8 cellular contexts compared by ENCODE assay signal in the genomic region with DNA sequence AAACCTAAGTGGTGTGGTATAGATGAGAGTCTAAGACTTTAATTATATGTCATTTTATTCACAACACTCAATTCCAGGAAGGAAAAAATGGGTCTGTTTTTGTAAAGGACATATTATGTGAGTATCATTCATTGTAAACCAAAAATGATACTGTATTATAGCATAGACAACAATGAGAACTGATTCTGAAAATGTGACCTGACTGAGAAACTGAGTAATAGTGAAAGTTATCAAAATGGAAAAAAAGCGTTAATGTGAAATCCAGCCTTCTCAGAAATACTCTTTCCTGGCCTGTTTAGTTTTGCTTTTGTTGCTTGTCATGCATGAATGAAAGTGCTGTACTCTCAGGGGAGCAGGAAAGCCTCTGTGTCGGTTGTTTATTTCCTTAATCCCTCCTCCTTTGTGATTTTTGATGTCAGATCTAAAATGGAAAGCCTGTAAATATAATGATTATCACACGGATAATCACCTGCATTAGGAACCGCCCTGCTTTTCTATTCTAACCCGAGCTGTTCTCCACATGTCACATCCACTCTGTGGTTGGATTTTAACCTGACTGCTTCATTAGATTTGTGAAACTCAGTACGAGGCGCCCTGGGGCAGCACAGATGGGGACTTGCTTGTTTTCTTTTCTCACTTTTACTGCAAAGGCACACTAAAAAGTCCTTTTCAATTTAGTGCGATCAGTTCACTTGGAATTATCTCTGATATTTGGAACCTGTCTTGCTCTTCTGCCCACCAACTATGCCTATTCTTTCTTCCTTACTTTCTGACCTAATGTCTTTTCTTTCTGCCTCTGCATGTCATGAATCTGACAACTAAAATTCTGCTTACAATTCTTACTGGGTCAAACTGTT.
DNase-seq lines count a peak whose midpoint lies in the region; ATAC-seq and TF ChIP-seq lines count a peak whose summit lies in the region.

No MANE protein-coding gene starts in this region.

- H3K9me3 ChIP-seq in BLaER1 treated with 17β-estradiol and CSF1 and Interleukin-3, amounts not matched to agents 10 nM and 100 nM (replicated peaks in 1 of 11): peaks cover 0 to 17% (median 9%) of the 10 kb centered on the region in 11 experiments; a peak in 20 of 22 replicates
- H3K9me3 ChIP-seq in Peyer's patch: no peaks in the 10 kb centered on the region

- H3K4me3 ChIP-seq in BLaER1 treated with 17β-estradiol and CSF1 and Interleukin-3, amounts not matched to agents 10 nM and 100 nM: peak overlapping the region in 9 of 10 experiments; percentile 35 to 57 (median 47); a peak in 17 of 20 replicates
- H3K4me3 ChIP-seq in Peyer's patch (peak overlapping the region in 3 of 4 donors; percentile 1 to 13 (median 11)), astrocyte of the spinal cord (ENCODE audit: low read depth, low read length) (no peak overlapping the region)

- TF ChIP-seq POLR2A in GM19099 (IDR thresholded peaks at IDR 0.05; ENCODE audit: extremely low read depth, insufficient read length, low read depth) (peak; percentile 1), Peyer's patch (IDR thresholded peaks at IDR 0.05) (no peak)

- ATAC-seq in HG03196 (IDR thresholded peaks at IDR 0.05; ENCODE audit: unreplicated experiment) (peak; percentile 57), memory B cell (ENCODE audit: low read depth) (peak; percentile 52)

- H3K4me3 Mint-ChIP-seq in memory B cell: peak overlapping the region; percentile 19
- H3K4me3 Mint-ChIP-seq in stimulated activated naive CD8-positive, alpha-beta T cell treated with anti-CD3 and anti-CD28 coated beads, Interleukin-15, Interleukin-2, amounts not matched to agents 100 ng/mL and 50 ng/mL, for 24 hours: peak overlapping the region; percentile 85

- no peaks in the 10 kb centered on the region for H3K27me3 Mint-ChIP-seq in memory B cell
- H3K27me3 Mint-ChIP-seq in stimulated activated naive CD8-positive, alpha-beta T cell treated with anti-CD3 and anti-CD28 coated beads, Interleukin-15, Interleukin-2, amounts not matched to agents 100 ng/mL and 50 ng/mL, for 24 hours: no peaks in the 10 kb centered on the region

- H3K27me3 ChIP-seq in BLaER1 treated with 17β-estradiol and CSF1 and Interleukin-3, amounts not matched to agents 10 nM and 100 nM: no peaks in the 10 kb centered on the region
- no peaks in the 10 kb centered on the region for H3K27me3 ChIP-seq in Peyer's patch

- H3K4me1 Mint-ChIP-seq in memory B cell: peaks cover 21% of the 10 kb centered on the region
- H3K4me1 Mint-ChIP-seq in stimulated activated naive CD8-positive, alpha-beta T cell treated with anti-CD3 and anti-CD28 coated beads, Interleukin-15, Interleukin-2, amounts not matched to agents 100 ng/mL and 50 ng/mL, for 24 hours (ENCODE audit: low read depth): peaks cover 74% of the 10 kb centered on the region

- peaks cover 55 to 73% (median 68%) of the 10 kb centered on the region in 10 experiments for H3K4me1 ChIP-seq in BLaER1 treated with 17β-estradiol and CSF1 and Interleukin-3, amounts not matched to agents 10 nM and 100 nM
- H3K4me1 ChIP-seq in Peyer's patch: peaks cover 0 to 26% (median 0%) of the 10 kb centered on the region in 4 donors

- H4K20me1 ChIP-seq in BLaER1 treated with 17β-estradiol and CSF1 and Interleukin-3, amounts not matched to agents 10 nM and 100 nM: no peaks in the 10 kb centered on the region

- H3K4me2 ChIP-seq in BLaER1 treated with 17β-estradiol and CSF1 and Interleukin-3, amounts not matched to agents 10 nM and 100 nM: peak overlapping the region; percentile 69 to 87 (median 82)

- peaks cover 13% of the 10 kb centered on the region for H3K36me3 Mint-ChIP-seq in memory B cell
- peaks cover 15% of the 10 kb centered on the region for H3K36me3 Mint-ChIP-seq in stimulated activated naive CD8-positive, alpha-beta T cell treated with anti-CD3 and anti-CD28 coated beads, Interleukin-15, Interleukin-2, amounts not matched to agents 100 ng/mL and 50 ng/mL, for 24 hours (ENCODE audit: low read depth)

- peak overlapping the region; percentile 77 for H3K27ac Mint-ChIP-seq in memory B cell
- peak overlapping the region; percentile 99 for H3K27ac Mint-ChIP-seq in stimulated activated naive CD8-positive, alpha-beta T cell treated with anti-CD3 and anti-CD28 coated beads, Interleukin-15, Interleukin-2, amounts not matched to agents 100 ng/mL and 50 ng/mL, for 24 hours

- H3K9ac ChIP-seq in BLaER1 treated with 17β-estradiol and CSF1 and Interleukin-3, amounts not matched to agents 10 nM and 100 nM: peak overlapping the region; percentile 42 to 71 (median 63); a peak in 21 of 22 replicates

- H3K36me3 ChIP-seq in BLaER1 treated with 17β-estradiol and CSF1 and Interleukin-3, amounts not matched to agents 10 nM and 100 nM: peaks cover 0 to 7% (median 2%) of the 10 kb centered on the region in 11 experiments; a peak in 7 of 22 replicates
- no peaks in the 10 kb centered on the region for H3K36me3 ChIP-seq in Peyer's patch

- TF ChIP-seq CTCF in Peyer's patch (IDR thresholded peaks at IDR 0.05): no peak
- TF ChIP-seq CTCF in astrocyte of the spinal cord (IDR thresholded peaks at IDR 0.05; ENCODE audit: low read depth, low read length): no peak

- H3K27ac ChIP-seq in BLaER1 treated with 17β-estradiol and CSF1 and Interleukin-3, amounts not matched to agents 10 nM and 100 nM: peak overlapping the region in 10 of 11 experiments; percentile 43 to 78 (median 73); a peak in 20 of 22 replicates
- peak overlapping the region; percentile 41 to 62 (median 46) for H3K27ac ChIP-seq in Peyer's patch

- in situ Hi-C loops in astrocyte of the spinal cord (cut with HindIII; ENCODE audit: low sequenced_read_pairs): no loop called here

- DNase-seq in Peyer's patch (peak in 2 of 3 donors; percentile 35 to 62), astrocyte of the spinal cord (ENCODE audit: low read depth, low spot score) (peak; percentile 33), memory B cell (ENCODE audit: low spot score in 2 of 2) (peak in 1 of 2 donors; percentile 3), HT-29 (ENCODE audit: low spot score) (no peak)

- H3K9me3 Mint-ChIP-seq in memory B cell: peaks cover 6% of the 10 kb centered on the region
- H3K9me3 Mint-ChIP-seq in stimulated activated naive CD8-positive, alpha-beta T cell treated with anti-CD3 and anti-CD28 coated beads, Interleukin-15, Interleukin-2, amounts not matched to agents 100 ng/mL and 50 ng/mL, for 24 hours: peaks cover 3% of the 10 kb centered on the region
